ENCODE assay signal across 19 cellular contexts in genomic region chr3:154745925-154746324, GRCh38.
A peak's percentile ranks its signal among the peaks of the same experiment; 100 is the strongest.
DNase-seq lines count a peak whose midpoint lies in the region; ATAC-seq, FAIRE-seq and TF ChIP-seq lines count a peak whose summit lies in the region.
"Had no signal": no experiment of that assay in that cellular context is flagged by ENCODE, and none has a peak within 500 bp of the region (broad histone marks: within the 10 kb centered on the region; RNA-seq: fewer than 3 reads in every experiment).

No MANE protein-coding gene starts in this region.

- no peak overlapping the region for H3K4me2 ChIP-seq in OCI-LY1 (ENCODE audit: low read length)
- H3K4me2 ChIP-seq: BLaER1 treated with 17β-estradiol and CSF1 and Interleukin-3, amounts not matched to agents 10 nM and 100 nM had no signal

- TF ChIP-seq CTCF in AG09319 (IDR thresholded peaks at IDR 0.05; ENCODE audit: low read depth, low read length) (peak; percentile 5), D721Med (IDR thresholded peaks at IDR 0.05; ENCODE audit: insufficient read depth, missing control alignments) (peak; percentile 45), OCI-LY1 (IDR thresholded peaks at IDR 0.05; ENCODE audit: low read length) (peak; percentile 36; the same call in 1 of the 2 replicates), epithelial cell of esophagus (IDR thresholded peaks at IDR 0.05; ENCODE audit: insufficient read depth, low read depth, low read length, missing control alignments) (peak; percentile 42)

- no peaks in the 10 kb centered on the region for H3K9me2 ChIP-seq in OCI-LY1 (ENCODE audit: low read depth, low read length)

- H3F3A ChIP-seq in OCI-LY1 (ENCODE audit: insufficient read depth, low read length) = no peaks in the 10 kb centered on the region

- H3K4me3 ChIP-seq in OCI-LY1 (ENCODE audit: low read depth, low read length, poor library complexity, severe bottlenecking) = no peak overlapping the region
- no peak overlapping the region for H3K4me3 ChIP-seq in epithelial cell of esophagus (ENCODE audit: low read length)
- H3K4me3 ChIP-seq: BLaER1 treated with 17β-estradiol and CSF1 and Interleukin-3, amounts not matched to agents 10 nM and 100 nM had no signal

- no peak overlapping the region for H3K9ac ChIP-seq in OCI-LY1 (ENCODE audit: low read length)
- H3K9ac ChIP-seq: BLaER1 treated with 17β-estradiol and CSF1 and Interleukin-3, amounts not matched to agents 10 nM and 100 nM had no signal

- ATAC-seq in HG02623 (IDR thresholded peaks at IDR 0.05; ENCODE audit: unreplicated experiment) = no peak
- ATAC-seq: activated CD4-positive, CD25-positive, alpha-beta regulatory T cell treated with anti-CD3 and anti-CD28 coated beads, Interleukin-2, amount 50 U/mL, for 24 hours had no signal

- peaks cover 4% of the 10 kb centered on the region; the same call in 1 of the 2 replicates for H3K9me3 ChIP-seq in OCI-LY1 (ENCODE audit: low read length)

- H4K20me1 ChIP-seq in OCI-LY1 (ENCODE audit: insufficient read depth, low read length) = no peaks in the 10 kb centered on the region
- H4K20me1 ChIP-seq: BLaER1 treated with 17β-estradiol and CSF1 and Interleukin-3, amounts not matched to agents 10 nM and 100 nM had no signal

- no peaks in the 10 kb centered on the region for H3K79me2 ChIP-seq in OCI-LY1 (ENCODE audit: insufficient read depth, low read length)

- no peak overlapping the region for H2AFZ ChIP-seq in OCI-LY1 (ENCODE audit: low read length)

- H3K27me3 ChIP-seq in OCI-LY1 (ENCODE audit: insufficient read depth, low read length) = no peaks in the 10 kb centered on the region
- H3K27me3 ChIP-seq: BLaER1 treated with 17β-estradiol and CSF1 and Interleukin-3, amounts not matched to agents 10 nM and 100 nM had no signal

- FAIRE-seq in D721Med (lab: Jason Lieb, UNC) (no peak), GM19239 (lab: Jason Lieb, UNC) (no peak)
- FAIRE-seq: keratinocyte had no signal

- no peak overlapping the region for H3K27ac ChIP-seq in OCI-LY1 (ENCODE audit: low read depth, low read length, poor library complexity, severe bottlenecking)
- H3K27ac ChIP-seq: BLaER1 treated with 17β-estradiol and CSF1 and Interleukin-3, amounts not matched to agents 10 nM and 100 nM had no signal

- H3K36me3 ChIP-seq in OCI-LY1 (ENCODE audit: insufficient read depth, low read length) = no peaks in the 10 kb centered on the region
- H3K36me3 ChIP-seq: BLaER1 treated with 17β-estradiol and CSF1 and Interleukin-3, amounts not matched to agents 10 nM and 100 nM had no signal

- no peaks in the 10 kb centered on the region for H3K4me1 ChIP-seq in OCI-LY1 (ENCODE audit: insufficient read depth, low read length, severe bottlenecking)
- H3K4me1 ChIP-seq: BLaER1 treated with 17β-estradiol and CSF1 and Interleukin-3, amounts not matched to agents 10 nM and 100 nM had no signal

- DNase-seq in AG09319 (ENCODE audit: extremely low read depth, low read depth) = no peak
- DNase-seq in D721Med (ENCODE audit: insufficient read length, low spot score) = no peak
- DNase-seq in epithelial cell of esophagus (ENCODE audit: low read depth) = peak; percentile 20
- DNase-seq in NCI-H1417 (lab: John Stamatoyannopoulos, UW) = no peak
- DNase-seq in GM19239 (ENCODE audit: insufficient read length, low spot score) = no peak
- DNase-seq: activated effector memory CD4-positive, alpha-beta T cell treated with anti-CD3 and anti-CD28 coated beads, Interleukin-2, amount 50 U/mL, for 16 hours; amniotic stem cell; DMS79 treated with DMSO at 0.1 percent for 48 hours; effector CD8-positive, alpha-beta T cell; H7; mesenchymal stem cell; NCI-H1930; NCI-H748 treated with DMSO at 0.1 percent for 48 hours; T-helper 2 cell had no signal
